9 cellular contexts compared by ENCODE assay signal in genomic region chr6:159633196-159633595, GRCh38. TPM values are rescaled to one million over a fixed set of nuclear protein-coding genes. Genes with fewer than 3 reads are reported as not detected.
DNase-seq lines count a peak whose midpoint lies in the region; ATAC-seq and TF ChIP-seq lines count a peak whose summit lies in the region.
"Had no signal": no experiment of that assay in that cellular context is flagged by ENCODE, and none has a peak within 500 bp of the region (broad histone marks: within the 10 kb centered on the region; RNA-seq: fewer than 3 reads in every experiment).

No MANE protein-coding gene starts in this region.

- H3K27ac ChIP-seq in MM.1S (ENCODE audit: low read length) = no peak overlapping the region
- H3K27ac ChIP-seq in endodermal cell (ENCODE audit: low read depth, low read length) = no peak overlapping the region
- H3K27ac ChIP-seq in thoracic aorta = no peak overlapping the region
- no peak overlapping the region for H3K27ac ChIP-seq in body of pancreas

- H3K27me3 Mint-ChIP-seq in activated naive CD4-positive, alpha-beta T cell treated with anti-CD3 and anti-CD28 coated beads, Interleukin-2, amount 10 ng/mL, durations not matched to agents 7 days and 5 days = peaks cover 8% of the 10 kb centered on the region
- no peaks in the 10 kb centered on the region for H3K27me3 Mint-ChIP-seq in endodermal cell (ENCODE audit: insufficient read depth)
- H3K27me3 Mint-ChIP-seq: activated T-cell treated with anti-CD3 and anti-CD28 coated beads, Interleukin-2, amount 50 U/mL, for 24 hours had no signal

- peak; percentile 26 for DNase-seq in activated naive CD4-positive, alpha-beta T cell treated with anti-CD3 and anti-CD28 coated beads, Interleukin-2, amount 10 ng/mL, durations not matched to agents 7 days and 5 days
- no peak for DNase-seq in activated naive CD4-positive, alpha-beta T cell (lab: John Stamatoyannopoulos, UW)
- DNase-seq in MM.1S = peak; percentile 6
- peak; percentile 59 for DNase-seq in endodermal cell
- DNase-seq in thoracic aorta (ENCODE audit: low spot score) = no peak
- DNase-seq in hypothalamus (lab: John Stamatoyannopoulos, UW) = no peak
- DNase-seq in body of pancreas = no peak
- DNase-seq: activated T-cell treated with anti-CD3 and anti-CD28 coated beads, Interleukin-2, amount 50 U/mL, for 24 hours had no signal

- no peaks in the 10 kb centered on the region for H3K9me3 Mint-ChIP-seq in activated naive CD4-positive, alpha-beta T cell treated with anti-CD3 and anti-CD28 coated beads, Interleukin-2, amount 10 ng/mL, durations not matched to agents 7 days and 5 days
- H3K9me3 Mint-ChIP-seq in endodermal cell = peaks cover 4% of the 10 kb centered on the region
- H3K9me3 Mint-ChIP-seq: activated T-cell treated with anti-CD3 and anti-CD28 coated beads, Interleukin-2, amount 50 U/mL, for 24 hours had no signal

- H3K4me1 ChIP-seq in MM.1S (ENCODE audit: low read length) (no peaks in the 10 kb centered on the region), endodermal cell (ENCODE audit: control insufficient read depth, insufficient read depth, low read length) (no peaks in the 10 kb centered on the region), thoracic aorta (ENCODE audit: control insufficient read depth in 1 of 2, low read depth in 2 of 2) (no peaks in the 10 kb centered on the region), body of pancreas (no peaks in the 10 kb centered on the region)

- 60 to 91% methylated on average over 1 to 4 of the region's 5 CpGs for WGBS in endodermal cell (ENCODE audit: insufficient coverage in 1 of 2, insufficient read length in 1 of 2), 2 experiments
- 70 to 72% methylated on average over 5 of the region's 5 CpGs for WGBS in body of pancreas, 2 donors

- H3F3A ChIP-seq in MM.1S (ENCODE audit: insufficient read depth, low read length) = no peaks in the 10 kb centered on the region

- CTCF ChIA-PET in activated naive CD4-positive, alpha-beta T cell treated with anti-CD3 and anti-CD28 coated beads, Interleukin-2, amount 10 ng/mL, durations not matched to agents 7 days and 5 days (lab: Charles Lee) = interaction anchor here (1.0 to 2.4 kb wide), 2 partner anchors 9 to 22 kb away, joined by 3 to 14 read pairs; no protein-coding TSS in a partner anchor

- no peak overlapping the region for H3K4me2 ChIP-seq in MM.1S (ENCODE audit: low read depth, low read length)

- no peaks in the 10 kb centered on the region for H4K20me1 ChIP-seq in MM.1S (ENCODE audit: insufficient read depth, low read length)

- no peaks in the 10 kb centered on the region for H3K36me3 ChIP-seq in MM.1S (replicated peaks; ENCODE audit: insufficient read depth, low read length)
- H3K36me3 ChIP-seq in endodermal cell (ENCODE audit: control insufficient read depth, insufficient read depth, low read length) = no peaks in the 10 kb centered on the region
- H3K36me3 ChIP-seq in thoracic aorta = no peaks in the 10 kb centered on the region
- H3K36me3 ChIP-seq in body of pancreas (replicated peaks in 1 of 2; ENCODE audit: insufficient read depth in 1 of 2, low read depth in 2 of 2) = no peaks in the 10 kb centered on the region

- no peak for TF ChIP-seq POLR2A in body of pancreas (IDR thresholded peaks at IDR 0.05)

- no peaks in the 10 kb centered on the region for H3K36me3 Mint-ChIP-seq in activated naive CD4-positive, alpha-beta T cell treated with anti-CD3 and anti-CD28 coated beads, Interleukin-2, amount 10 ng/mL, durations not matched to agents 7 days and 5 days
- H3K36me3 Mint-ChIP-seq in endodermal cell (ENCODE audit: low read depth) = no peaks in the 10 kb centered on the region

- TF ChIP-seq CTCF in MM.1S (IDR thresholded peaks at IDR 0.05; ENCODE audit: low read length) (peak; percentile 46), endodermal cell (conservative IDR thresholded peaks at IDR 0.05) (peak; percentile 78), thoracic aorta (IDR thresholded peaks at IDR 0.05) (peak; percentile 13), body of pancreas (IDR thresholded peaks at IDR 0.05) (peak in 3 of 7 experiments; percentile 22 to 24 (median 24))

- intact Hi-C loops in body of pancreas (cut with DNase I) = no loop called here

- H3K4me3 ChIP-seq in MM.1S (ENCODE audit: low read length) (no peak overlapping the region), endodermal cell (ENCODE audit: low read length) (no peak overlapping the region), thoracic aorta (no peak overlapping the region), body of pancreas (no peak overlapping the region)

- no peaks in the 10 kb centered on the region for H3K9me2 ChIP-seq in MM.1S (replicated peaks; ENCODE audit: insufficient read depth, low read length)

- no peaks in the 10 kb centered on the region for H3K79me2 ChIP-seq in MM.1S (ENCODE audit: low read length)

- no peak overlapping the region for H2AFZ ChIP-seq in MM.1S (ENCODE audit: low read length)

- ATAC-seq in thoracic aorta (ENCODE audit: insufficient number of reproducible peaks, low FRiP score, low read depth) = no peak
- ATAC-seq in body of pancreas = no peak
- ATAC-seq in GM19463 (IDR thresholded peaks at IDR 0.05; ENCODE audit: unreplicated experiment) = no peak

- H3K4me1 Mint-ChIP-seq in activated naive CD4-positive, alpha-beta T cell treated with anti-CD3 and anti-CD28 coated beads, Interleukin-2, amount 10 ng/mL, durations not matched to agents 7 days and 5 days = no peaks in the 10 kb centered on the region
- no peaks in the 10 kb centered on the region for H3K4me1 Mint-ChIP-seq in endodermal cell

- H3K4me3 Mint-ChIP-seq in activated naive CD4-positive, alpha-beta T cell treated with anti-CD3 and anti-CD28 coated beads, Interleukin-2, amount 10 ng/mL, durations not matched to agents 7 days and 5 days = no peak overlapping the region
- no peak overlapping the region for H3K4me3 Mint-ChIP-seq in endodermal cell
- H3K4me3 Mint-ChIP-seq: activated T-cell treated with anti-CD3 and anti-CD28 coated beads, Interleukin-2, amount 50 U/mL, for 24 hours had no signal

- H3K9ac ChIP-seq in MM.1S (ENCODE audit: low read length) (no peak overlapping the region), endodermal cell (ENCODE audit: extremely low read depth, low read length, poor library complexity, severe bottlenecking) (no peak overlapping the region)

- H3K27me3 ChIP-seq in MM.1S (replicated peaks; ENCODE audit: insufficient read depth, low read length) (no peaks in the 10 kb centered on the region), endodermal cell (ENCODE audit: control insufficient read depth, insufficient read depth, low read length, poor library complexity, severe bottlenecking) (no peaks in the 10 kb centered on the region), thoracic aorta (replicated peaks; ENCODE audit: insufficient read depth) (no peaks in the 10 kb centered on the region), body of pancreas (no peaks in the 10 kb centered on the region)

- H3K27ac Mint-ChIP-seq in activated naive CD4-positive, alpha-beta T cell treated with anti-CD3 and anti-CD28 coated beads, Interleukin-2, amount 10 ng/mL, durations not matched to agents 7 days and 5 days = no peak overlapping the region
- H3K27ac Mint-ChIP-seq in endodermal cell = no peak overlapping the region
- H3K27ac Mint-ChIP-seq: activated T-cell treated with anti-CD3 and anti-CD28 coated beads, Interleukin-2, amount 50 U/mL, for 24 hours had no signal

- H3K9me3 ChIP-seq in MM.1S (replicated peaks; ENCODE audit: insufficient read depth, low read length) (no peaks in the 10 kb centered on the region), endodermal cell (ENCODE audit: control insufficient read depth, low read length) (peaks cover 8% of the 10 kb centered on the region), thoracic aorta (no peaks in the 10 kb centered on the region), body of pancreas (no peaks in the 10 kb centered on the region)

RNA-seq across cellular contexts. Expression of gene SOD2, which starts 59.8 kb away (rescaled TPM):
- total RNA-seq in endodermal cell (10 to 100 TPM; 64.3 to 88.8 TPM), thoracic aorta (1,000 to 10,000 TPM in 1 of 2 donors, 100 to 1,000 TPM in 1; 138 to 1,181 TPM), body of pancreas (100 to 1,000 TPM in 1 of 2 donors, 10 to 100 TPM in 1; 70.5 to 171 TPM)
- polyA plus RNA-seq in endodermal cell (2013, experiment 1 of 2) = 54.2 TPM
- 51.1 TPM for polyA plus RNA-seq in endodermal cell (2013, experiment 2 of 2)

Comparison
In these comparisons a context has a peak if more than half of its experiments do, and no peak if none do; other contexts are left out.
1. DNase-seq: peak in activated naive CD4-positive, alpha-beta T cell treated with anti-CD3 and anti-CD28 coated beads, Interleukin-2, amount 10 ng/mL, durations not matched to agents 7 days and 5 days (single experiment), MM.1S (single experiment) and endodermal cell (single experiment); none in activated naive CD4-positive, alpha-beta T cell (0 of 4), thoracic aorta (single experiment), hypothalamus (0 of 51) and body of pancreas (0 of 4).